In genomic region chr5:154893381-154893780, GRCh38 we compare ENCODE assay signal across 26 cellular contexts.
"Had no signal": no experiment of that assay in that cellular context is flagged by ENCODE, and none has a peak within 500 bp of the region (broad histone marks: within the 10 kb centered on the region; RNA-seq: fewer than 3 reads in every experiment).

No MANE protein-coding gene starts in this region.

- ATAC-seq: left colon; left lung; lower lobe of right lung; naive thymus-derived CD8-positive, alpha-beta T cell; sciatic nerve; stimulated activated naive B cell treated with anti-CD40 and anti-IgM and Interleukin-4, amounts not matched to agents 10 μg/mL and 1 μg/mL and 100 μg/mL, for 72 hours; stimulated activated naive CD8-positive, alpha-beta T cell treated with anti-CD3 and anti-CD28 coated beads, Interleukin-15, Interleukin-2, amounts not matched to agents 100 U/mL and 50 U/mL, for 24 hours; upper lobe of right lung had no signal

- H3K4me1 Mint-ChIP-seq: immature natural killer cell; naive thymus-derived CD8-positive, alpha-beta T cell; nephron; neural crest cell; stimulated activated naive B cell treated with anti-CD40 and anti-IgM and Interleukin-4, amounts not matched to agents 10 μg/mL and 1 μg/mL and 100 μg/mL, for 72 hours had no signal

- H3K9me3 Mint-ChIP-seq: immature natural killer cell; nephron; neural crest cell; stimulated activated naive B cell treated with anti-CD40 and anti-IgM and Interleukin-4, amounts not matched to agents 10 μg/mL and 1 μg/mL and 100 μg/mL, for 72 hours had no signal

- DNase-seq: hypothalamus; immature natural killer cell; kidney; left colon; left lung; lower lobe of right lung; mammary epithelial cell; mesenchymal stem cell; naive thymus-derived CD8-positive, alpha-beta T cell; occipital lobe; ovary; stimulated activated CD4-positive, alpha-beta T cell treated with anti-CD3 and anti-CD28 coated beads, Interleukin-12 subunit alpha, Interleukin-12 subunit beta, amount 100 ng/mL, for 4 hours; stimulated activated CD4-positive, alpha-beta T cell treated with anti-CD3 and anti-CD28 coated beads, Interleukin-15, amount 100 ng/mL, for 24 hours; stimulated activated CD4-positive, alpha-beta T cell treated with anti-CD3 and anti-CD28 coated beads, Interleukin-2, amount 100 ng/mL, for 24 hours; stimulated activated CD4-positive, alpha-beta T cell treated with anti-CD3 and anti-CD28 coated beads, Interleukin-4, amount 100 ng/mL, for 1 hour; stimulated activated naive B cell treated with anti-CD40 and anti-IgM and Interleukin-4, amounts not matched to agents 10 μg/mL and 1 μg/mL and 100 μg/mL, for 72 hours; stimulated activated naive CD8-positive, alpha-beta T cell treated with anti-CD3 and anti-CD28 coated beads, Interleukin-15, Interleukin-2, amounts not matched to agents 100 U/mL and 50 U/mL, for 24 hours; stomach; testis; thyroid gland; transverse colon; upper lobe of right lung had no signal

- H3K27me3 Mint-ChIP-seq: naive thymus-derived CD8-positive, alpha-beta T cell; progenitor cell of endocrine pancreas; stimulated activated naive B cell treated with anti-CD40 and anti-IgM and Interleukin-4, amounts not matched to agents 10 μg/mL and 1 μg/mL and 100 μg/mL, for 72 hours had no signal

- H3K4me3 Mint-ChIP-seq: immature natural killer cell; naive thymus-derived CD8-positive, alpha-beta T cell; nephron; neural crest cell; stimulated activated naive B cell treated with anti-CD40 and anti-IgM and Interleukin-4, amounts not matched to agents 10 μg/mL and 1 μg/mL and 100 μg/mL, for 72 hours had no signal

- H3K27ac Mint-ChIP-seq: immature natural killer cell; nephron; progenitor cell of endocrine pancreas; stimulated activated naive B cell treated with anti-CD40 and anti-IgM and Interleukin-4, amounts not matched to agents 10 μg/mL and 1 μg/mL and 100 μg/mL, for 72 hours had no signal
